Comparison of ENCODE assay signal across 11 cellular contexts in the genomic region with DNA sequence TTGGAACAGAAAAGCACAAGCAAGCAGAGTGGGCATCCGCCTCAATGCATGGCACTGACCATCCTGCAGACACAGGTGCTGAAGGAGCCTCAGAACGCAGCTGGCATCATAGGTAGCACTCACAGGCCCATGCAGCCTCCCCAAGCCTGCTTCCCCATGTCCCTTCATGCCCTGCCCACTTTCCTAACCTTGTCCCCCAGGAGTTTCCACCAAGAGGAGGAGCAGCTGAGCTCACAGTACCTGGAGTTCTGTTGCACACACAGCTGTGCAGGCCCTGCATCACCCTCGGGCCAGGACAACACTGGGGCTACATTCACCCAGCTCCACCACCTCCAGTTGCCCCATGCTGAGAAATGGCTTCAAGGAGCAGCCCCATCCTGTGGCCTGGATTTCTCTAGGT.
DNase-seq lines count a peak whose midpoint lies in the region; ATAC-seq lines count a peak whose summit lies in the region.
"Had no signal": no experiment of that assay in that cellular context is flagged by ENCODE, and none has a peak within 500 bp of the region (broad histone marks: within the 10 kb centered on the region; RNA-seq: fewer than 3 reads in every experiment).

No MANE protein-coding gene starts in this region.

- no peak overlapping the region for H3K9ac ChIP-seq in BLaER1 treated with 17β-estradiol and CSF1 and Interleukin-3, amounts not matched to agents 10 nM and 100 nM

- no peaks in the 10 kb centered on the region for H3K27me3 ChIP-seq in BLaER1 treated with 17β-estradiol and CSF1 and Interleukin-3, amounts not matched to agents 10 nM and 100 nM

- 0 out of 22 replicates have a peak, but pooled peaks cover 0 to 4% (median 0%) of the 10 kb centered on the region in 11 experiments for H3K36me3 ChIP-seq in BLaER1 treated with 17β-estradiol and CSF1 and Interleukin-3, amounts not matched to agents 10 nM and 100 nM

- ATAC-seq in esophagus mucosa, result peak; percentile 13
- ATAC-seq in GM18909 (IDR thresholded peaks at IDR 0.05; ENCODE audit: poor library complexity, unreplicated experiment), result no peak

- no peaks in the 10 kb centered on the region for H4K20me1 ChIP-seq in BLaER1 treated with 17β-estradiol and CSF1 and Interleukin-3, amounts not matched to agents 10 nM and 100 nM

- H3K4me2 ChIP-seq in BLaER1 treated with 17β-estradiol and CSF1 and Interleukin-3, amounts not matched to agents 10 nM and 100 nM, result peak overlapping the region; percentile 2 to 54 (median 29); a peak in 17 of 22 replicates

- peaks cover 13 to 27% (median 22%) of the 10 kb centered on the region in 11 experiments; a peak in 21 of 22 replicates for H3K9me3 ChIP-seq in BLaER1 treated with 17β-estradiol and CSF1 and Interleukin-3, amounts not matched to agents 10 nM and 100 nM (replicated peaks in 1 of 11)
- H3K9me3 ChIP-seq: Caco-2 had no signal

- H3K4me1 ChIP-seq in BLaER1 treated with 17β-estradiol and CSF1 and Interleukin-3, amounts not matched to agents 10 nM and 100 nM, result peaks cover 0 to 10% (median 9%) of the 10 kb centered on the region in 10 experiments; a peak in 15 of 20 replicates

- H3K4me3 ChIP-seq in BLaER1 treated with 17β-estradiol and CSF1 and Interleukin-3, amounts not matched to agents 10 nM and 100 nM, result no peak overlapping the region

- DNase-seq in NCI-H146 treated with DMSO at 0.1 percent for 48 hours (lab: John Stamatoyannopoulos, UW; ENCODE audit: unreplicated experiment) (peak; percentile 25), hippocampal formation (lab: John Stamatoyannopoulos, UW) (no peak), middle frontal gyrus (ENCODE audit: extremely low spot score, low spot score) (no peak)
- DNase-seq: Caco-2; CD4-positive, alpha-beta T cell; GOT3; H7 had no signal

- no peak overlapping the region for H3K27ac ChIP-seq in BLaER1 treated with 17β-estradiol and CSF1 and Interleukin-3, amounts not matched to agents 10 nM and 100 nM
- H3K27ac ChIP-seq: C4-2B had no signal
